Comparison of ENCODE assay signal across 24 cellular contexts in the genomic region with DNA sequence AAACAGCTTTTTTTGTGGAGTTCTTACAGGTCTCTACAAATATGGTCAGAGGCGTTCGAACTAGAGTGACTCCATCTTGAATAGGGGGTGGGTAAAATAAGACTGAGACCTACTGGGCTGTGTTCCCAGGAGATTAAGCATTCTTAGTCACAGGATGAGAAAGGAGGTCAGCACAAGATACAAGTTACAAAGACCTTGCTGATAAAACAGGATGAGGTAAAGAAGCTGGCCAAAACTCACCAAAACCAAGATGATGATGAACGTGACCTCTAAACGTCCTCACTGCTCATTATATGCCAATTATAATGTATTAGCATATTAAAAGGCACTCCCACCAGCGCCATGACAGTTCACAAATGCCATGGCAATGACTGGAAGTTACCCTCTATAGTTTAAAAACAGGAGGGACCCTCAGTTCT. TPM values are rescaled to one million over a fixed set of nuclear protein-coding genes. Genes with fewer than 3 reads are reported as not detected.
DNase-seq lines count a peak whose midpoint lies in the region; ATAC-seq, FAIRE-seq and TF ChIP-seq lines count a peak whose summit lies in the region.
"Had no signal": no experiment of that assay in that cellular context is flagged by ENCODE, and none has a peak within 500 bp of the region (broad histone marks: within the 10 kb centered on the region; RNA-seq: fewer than 3 reads in every experiment).

No MANE protein-coding gene starts in this region.

- H3K27me3 Mint-ChIP-seq in WTC11 (ENCODE audit: low read depth), result no peaks in the 10 kb centered on the region

- WGBS in mesendoderm (ENCODE audit: extremely low coverage, insufficient coverage, low lambda C conversion rate), result no CpG with 5 or more reads among the region's 5 CpGs

- no peak overlapping the region for H3K23ac ChIP-seq in mesendoderm (ENCODE audit: low read length)

- peaks cover 5% of the 10 kb centered on the region for H3K9me3 Mint-ChIP-seq in WTC11

- no peak overlapping the region for H2AK5ac ChIP-seq in mesendoderm (ENCODE audit: low read length)

- no peak overlapping the region for H4K5ac ChIP-seq in mesendoderm (ENCODE audit: low read length)

- peak overlapping the region; percentile 17 for H3K27ac ChIP-seq in mesendoderm (ENCODE audit: low read depth, low read length)
- H3K27ac ChIP-seq: BLaER1 treated with 17β-estradiol and CSF1 and Interleukin-3, amounts not matched to agents 10 nM and 100 nM; KMS-11 had no signal

- DNase-seq in H54 (ENCODE audit: insufficient read length, low spot score), result no peak
- DNase-seq in M059J (ENCODE audit: low read depth), result peak; percentile 27
- no peak for DNase-seq in WTC11 (ENCODE audit: low spot score)
- DNase-seq in mesendoderm, result peak; percentile 85
- no peak for DNase-seq in HTR-8/SVneo (ENCODE audit: insufficient read length, low spot score)
- DNase-seq in NCI-H1092 treated with DMSO at 0.1 percent for 48 hours (lab: John Stamatoyannopoulos, UW), result no peak
- DNase-seq: CD8-positive, alpha-beta memory T cell; DMS53; EL; HCEC 1CT; NCI-H1105; NCI-H2081; NCI-H2171 treated with DMSO at 0.1 percent for 48 hours; NCI-H446 treated with DMSO at 0.1 percent for 48 hours; NCI-H69; NK-92 treated with Interleukin-12 subunit alpha and Interleukin-12 subunit beta, amount 100 ng/mL, for 24 hours; SHP77; SK-N-SH; T-helper 1 cell had no signal

- H3K79me1 ChIP-seq in mesendoderm (ENCODE audit: low read length), result no peaks in the 10 kb centered on the region

- H3K56ac ChIP-seq in mesendoderm (ENCODE audit: low read length), result no peak overlapping the region

- no peak for TF ChIP-seq POLR2A in H54 (IDR thresholded peaks at IDR 0.05; ENCODE audit: low read depth, low read length)

- H3K4me3 ChIP-seq in mesendoderm (ENCODE audit: low read length), result no peak overlapping the region
- H3K4me3 ChIP-seq: BLaER1 treated with 17β-estradiol and CSF1 and Interleukin-3, amounts not matched to agents 10 nM and 100 nM had no signal

- TF ChIP-seq CTCF in WTC11 (IDR thresholded peaks at IDR 0.05), result no peak

- H3K4me1 ChIP-seq in mesendoderm (ENCODE audit: control insufficient read depth, low read depth, low read length), result no peaks in the 10 kb centered on the region

- H3K9ac ChIP-seq in mesendoderm (ENCODE audit: low read length), result no peak overlapping the region
- H3K9ac ChIP-seq: BLaER1 treated with 17β-estradiol and CSF1 and Interleukin-3, amounts not matched to agents 10 nM and 100 nM; KMS-11; SK-N-SH had no signal

- CTCF ChIA-PET in WTC11 (lab: Charles Lee), result interaction anchor here (1.8 to 2.9 kb wide), 2 partner anchors 41 to 80 kb away, joined by 4 to 13 read pairs; no protein-coding TSS in a partner anchor

- H3K36me3 ChIP-seq in mesendoderm (ENCODE audit: control insufficient read depth, insufficient read depth, low read length), result no peaks in the 10 kb centered on the region
- H3K36me3 ChIP-seq: BLaER1 treated with 17β-estradiol and CSF1 and Interleukin-3, amounts not matched to agents 10 nM and 100 nM had no signal

- peaks cover 4% of the 10 kb centered on the region for H3K79me2 ChIP-seq in mesendoderm (ENCODE audit: control insufficient read depth, insufficient read depth, low read length)

- H3K27ac Mint-ChIP-seq in WTC11, result peak overlapping the region; percentile 70
- H3K27ac Mint-ChIP-seq: CD8-positive, alpha-beta memory T cell had no signal

- H2BK15ac ChIP-seq in mesendoderm (replicated peaks; ENCODE audit: low read depth), result no peak overlapping the region

- no peaks in the 10 kb centered on the region for H3K27me3 ChIP-seq in mesendoderm (ENCODE audit: insufficient read depth, low read length, poor library complexity)
- H3K27me3 ChIP-seq: BLaER1 treated with 17β-estradiol and CSF1 and Interleukin-3, amounts not matched to agents 10 nM and 100 nM had no signal

- H2BK5ac ChIP-seq in mesendoderm (ENCODE audit: low read length), result no peak overlapping the region

- H3K4ac ChIP-seq in mesendoderm (ENCODE audit: low read depth, low read length), result no peak overlapping the region

- ATAC-seq in WTC11, result peak; percentile 57
- no peak for ATAC-seq in GM18858 (IDR thresholded peaks at IDR 0.05; ENCODE audit: unreplicated experiment)
- ATAC-seq in GM19463 (IDR thresholded peaks at IDR 0.05; ENCODE audit: unreplicated experiment), result no peak

- H3K4me2 ChIP-seq in mesendoderm (ENCODE audit: low read length), result no peak overlapping the region
- H3K4me2 ChIP-seq: KMS-11, SK-N-SH had no signal

- no peak overlapping the region for H2BK120ac ChIP-seq in mesendoderm (ENCODE audit: low read depth, low read length)

- POLR2A ChIA-PET in WTC11 (lab: Charles Lee), result interaction anchor here (0.6 to 1.5 kb wide), 3 partner anchors 41 to 94 kb away, joined by 3 to 4 read pairs (median 4); no protein-coding TSS in a partner anchor

- no peak overlapping the region for H4K8ac ChIP-seq in mesendoderm (ENCODE audit: low read depth, low read length)

- no peak overlapping the region for H3K4me3 Mint-ChIP-seq in WTC11
- H3K4me3 Mint-ChIP-seq: CD8-positive, alpha-beta memory T cell had no signal

- H3K4me1 Mint-ChIP-seq in WTC11, result peaks cover 24% of the 10 kb centered on the region

- no peak overlapping the region for H3K18ac ChIP-seq in mesendoderm (ENCODE audit: low read length)

- H3K36me3 Mint-ChIP-seq in WTC11, result peaks cover 35% of the 10 kb centered on the region

- FAIRE-seq in H54 (lab: Jason Lieb, UNC) (peak; percentile 58), HTR-8/SVneo (lab: Jason Lieb, UNC) (no peak)
- FAIRE-seq: RCC 7860 had no signal

TF ChIP-seq in WTC11, 78 proteins besides CTCF, POLR2A, EP300 and RAD21 (continues in another document):
- TF ChIP-seq ZNF416 (CRISPR knock-in tag; IDR thresholded peaks at IDR 0.05), result peak; percentile 65
- TF ChIP-seq ESRRA (CRISPR knock-in tag; IDR thresholded peaks at IDR 0.05; ENCODE audit: borderline replicate concordance), result peak; percentile 63; the same call in 1 of the 2 replicates
- TF ChIP-seq, protein P1, sequence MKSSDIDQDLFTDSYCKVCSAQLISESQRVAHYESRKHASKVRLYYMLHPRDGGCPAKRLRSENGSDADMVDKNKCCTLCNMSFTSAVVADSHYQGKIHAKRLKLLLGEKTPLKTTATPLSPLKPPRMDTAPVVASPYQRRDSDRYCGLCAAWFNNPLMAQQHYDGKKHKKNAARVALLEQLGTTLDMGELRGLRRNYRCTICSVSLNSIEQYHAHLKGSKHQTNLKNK (CRISPR knock-in tag; IDR thresholded peaks at IDR 0.05), result peak; percentile 90
- no peak for TF ChIP-seq SOX15 (CRISPR knock-in tag; IDR thresholded peaks at IDR 0.05)
- TF ChIP-seq, protein P2, sequence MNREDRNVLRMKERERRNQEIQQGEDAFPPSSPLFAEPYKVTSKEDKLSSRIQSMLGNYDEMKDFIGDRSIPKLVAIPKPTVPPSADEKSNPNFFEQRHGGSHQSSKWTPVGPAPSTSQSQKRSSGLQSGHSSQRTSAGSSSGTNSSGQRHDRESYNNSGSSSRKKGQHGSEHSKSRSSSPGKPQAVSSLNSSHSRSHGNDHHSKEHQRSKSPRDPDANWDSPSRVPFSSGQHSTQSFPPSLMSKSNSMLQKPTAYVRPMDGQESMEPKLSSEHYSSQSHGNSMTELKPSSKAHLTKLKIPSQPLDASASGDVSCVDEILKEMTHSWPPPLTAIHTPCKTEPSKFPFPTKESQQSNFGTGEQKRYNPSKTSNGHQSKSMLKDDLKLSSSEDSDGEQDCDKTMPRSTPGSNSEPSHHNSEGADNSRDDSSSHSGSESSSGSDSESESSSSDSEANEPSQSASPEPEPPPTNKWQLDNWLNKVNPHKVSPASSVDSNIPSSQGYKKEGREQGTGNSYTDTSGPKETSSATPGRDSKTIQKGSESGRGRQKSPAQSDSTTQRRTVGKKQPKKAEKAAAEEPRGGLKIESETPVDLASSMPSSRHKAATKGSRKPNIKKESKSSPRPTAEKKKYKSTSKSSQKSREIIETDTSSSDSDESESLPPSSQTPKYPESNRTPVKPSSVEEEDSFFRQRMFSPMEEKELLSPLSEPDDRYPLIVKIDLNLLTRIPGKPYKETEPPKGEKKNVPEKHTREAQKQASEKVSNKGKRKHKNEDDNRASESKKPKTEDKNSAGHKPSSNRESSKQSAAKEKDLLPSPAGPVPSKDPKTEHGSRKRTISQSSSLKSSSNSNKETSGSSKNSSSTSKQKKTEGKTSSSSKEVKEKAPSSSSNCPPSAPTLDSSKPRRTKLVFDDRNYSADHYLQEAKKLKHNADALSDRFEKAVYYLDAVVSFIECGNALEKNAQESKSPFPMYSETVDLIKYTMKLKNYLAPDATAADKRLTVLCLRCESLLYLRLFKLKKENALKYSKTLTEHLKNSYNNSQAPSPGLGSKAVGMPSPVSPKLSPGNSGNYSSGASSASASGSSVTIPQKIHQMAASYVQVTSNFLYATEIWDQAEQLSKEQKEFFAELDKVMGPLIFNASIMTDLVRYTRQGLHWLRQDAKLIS (CRISPR knock-in tag; IDR thresholded peaks at IDR 0.05; ENCODE audit: borderline replicate concordance), result no peak
- peak; percentile 82; the same call in 1 of the 2 replicates for TF ChIP-seq EMX1 (CRISPR knock-in tag; IDR thresholded peaks at IDR 0.05)

RNA-seq across cellular contexts. Expression of a gene that starts 42.8 kb away (rescaled TPM):
- 6.1 and 6.4 TPM in 2 replicates for total RNA-seq in M059J (2014; rRNA removed; shearing (Covaris generic))
- total RNA-seq in WTC11 (2021), result 24.5 to 56.6 TPM (median 31.8 TPM) in 3 replicates
- polyA plus RNA-seq in mesendoderm (2013, experiment 1 of 2), result 15.4 TPM
- 18.2 TPM for polyA plus RNA-seq in mesendoderm (2013, experiment 2 of 2)
- polyA plus RNA-seq: CD8-positive, alpha-beta memory T cell had no signal

Comparison
In these comparisons a context has a peak if more than half of its experiments do, and no peak if none do; other contexts are left out.
1. DNase-seq: peak in M059J (single experiment) and mesendoderm (single experiment); none in H54 (single experiment), WTC11 (single experiment), HTR-8/SVneo (single experiment) and NCI-H1092 treated with DMSO at 0.1 percent for 48 hours (single experiment).